Comparison of ENCODE assay signal across 22 cellular contexts in genomic region chr3:157061271-157061670, GRCh38.
"Had no signal": no experiment of that assay in that cellular context is flagged by ENCODE, and none has a peak within 500 bp of the region (broad histone marks: within the 10 kb centered on the region; RNA-seq: fewer than 3 reads in every experiment).

No MANE protein-coding gene starts in this region.

- DNase-seq: activated B cell treated with CpG ODN at 0.5 μM for 24 hours; activated CD4-positive, alpha-beta T cell treated with anti-CD3 and anti-CD28 coated beads for 48 hours; activated CD4-positive, CD25-positive, alpha-beta regulatory T cell treated with anti-CD3 and anti-CD28 coated beads, Interleukin-2, amount 50 U/mL, for 72 hours; activated CD8-positive, alpha-beta T cell treated with anti-CD3 and anti-CD28 coated beads, Interleukin-2, amount 10 ng/mL, durations not matched to agents 7 days and 5 days; activated gamma-delta T cell; activated naive CD4-positive, alpha-beta T cell treated with Interleukin-2 at 50 U/mL for 16 hours; activated T-cell treated with anti-CD3 and anti-CD28 coated beads, Interleukin-2, amount 50 U/mL, for 24 hours; adrenal gland; body of pancreas; IMR-90; NCI-H1105; NCI-H1417 treated with DMSO at 0.1 percent for 48 hours; NCI-H2029; NCI-H226; NCI-H510A; NCI-H748 treated with DMSO at 0.1 percent for 48 hours; NK-92 treated with Interleukin-12 subunit alpha and Interleukin-12 subunit beta, amount 100 ng/mL, for 24 hours; PC-9; SIG-M5; T-cell; T-helper 2 cell; T-helper 9 cell had no signal
